8 cellular contexts compared by ENCODE assay signal in the genomic region with DNA sequence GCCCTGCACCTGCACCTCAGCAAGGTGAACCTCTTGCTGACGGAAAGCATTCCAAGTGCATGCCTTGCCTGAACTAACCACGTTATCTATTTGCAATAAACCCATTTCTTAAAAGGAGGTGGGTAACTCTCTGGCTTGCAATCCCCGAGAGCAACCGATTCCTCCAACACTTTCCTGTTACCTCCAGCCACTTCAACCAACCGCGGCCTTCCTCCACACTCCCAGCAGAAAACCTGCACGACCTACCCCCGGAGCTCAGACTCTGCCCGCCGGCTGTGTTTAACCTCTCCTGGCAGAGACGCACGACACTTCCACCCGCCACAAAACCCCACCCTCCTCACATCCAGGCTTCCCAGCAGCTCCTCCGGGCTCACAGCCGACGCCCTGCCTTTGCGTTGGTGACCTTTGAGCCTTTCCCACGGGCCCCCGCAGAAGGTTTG. TPM values are rescaled to one million over a fixed set of nuclear protein-coding genes. Genes with fewer than 3 reads are reported as not detected.
DNase-seq lines count a peak whose midpoint lies in the region; ATAC-seq and TF ChIP-seq lines count a peak whose summit lies in the region.

No MANE protein-coding gene starts in this region.

- no peaks in the 10 kb centered on the region for H4K20me1 ChIP-seq in mammary epithelial cell (ENCODE audit: insufficient read depth, low read length)

- H3K4me1 Mint-ChIP-seq in IgD-negative memory B cell: peaks cover 18 to 20% (median 18%) of the 10 kb centered on the region in 3 donors

- TF ChIP-seq CTCF in BJ (IDR thresholded peaks at IDR 0.05; ENCODE audit: insufficient read depth, low read depth, low read length) (no peak), mammary epithelial cell (conservative IDR thresholded peaks at IDR 0.05 in 1 of 2, IDR thresholded peaks at IDR 0.05 in 1 of 2; ENCODE audit: extremely low read depth in 1 of 2, insufficient read depth in 1 of 2, low read depth in 1 of 2, low read length in 2 of 2) (no peak)

- H3K9me3 Mint-ChIP-seq in IgD-negative memory B cell: no peaks in the 10 kb centered on the region

- peaks cover 42% of the 10 kb centered on the region for H3K79me2 ChIP-seq in mammary epithelial cell (ENCODE audit: insufficient read depth, low read length)

- TSS peak; percentile 28 for BruUV-seq in mammary epithelial cell (replicated peaks; lab: Mats Ljungman, UMichigan)

- peak overlapping the region; percentile 77 for H2AFZ ChIP-seq in mammary epithelial cell (ENCODE audit: low read depth, low read length)

- CTCF ChIA-PET in BJ (lab: Yijun Ruan, JAX): interaction anchor here (1.5 to 2.2 kb wide), 4 partner anchors 9 to 286 kb away, joined by 4 to 22 read pairs (median 12); a partner anchor contains a TSS
- CTCF ChIA-PET in mammary epithelial cell (lab: Charles Lee; ENCODE audit: low non-redundant PET): no interaction called here
- CTCF ChIA-PET in HEK293T (lab: Yijun Ruan, JAX): interaction anchor here (1.5 to 2.2 kb wide), 3 partner anchors 15 to 178 kb away, joined by 6 to 11 read pairs (median 11); a partner anchor contains a TSS

- peak overlapping the region; percentile 80 to 96 (median 91) for H3K4me3 Mint-ChIP-seq in IgD-negative memory B cell

- peak overlapping the region; percentile 83 to 89 (median 88) for H3K27ac Mint-ChIP-seq in IgD-negative memory B cell

- intact Hi-C loops in mammary epithelial cell (cut with micrococcal nuclease): loop anchor here (1.0 to 2.0 kb wide), 3 partner anchors 16 to 96 kb away; a partner anchor contains a TSS

- no peaks in the 10 kb centered on the region for H3K36me3 Mint-ChIP-seq in IgD-negative memory B cell

- H3K27ac ChIP-seq in mammary epithelial cell (ENCODE audit: insufficient read depth, low read depth, low read length): peak overlapping the region; percentile 39

- H3K36me3 ChIP-seq in BJ (ENCODE audit: control insufficient read depth, insufficient read depth, low read length) (peaks cover 24% of the 10 kb centered on the region), mammary epithelial cell (ENCODE audit: insufficient read depth, low read length) (peaks cover 7% of the 10 kb centered on the region), mucosa of stomach (ENCODE audit: control insufficient read depth, insufficient read depth, low read length) (peaks cover 19% of the 10 kb centered on the region)

- in situ Hi-C loops in mammary epithelial cell (cut with MboI; ENCODE audit: low sequenced_read_pairs in 2 of 2): loop anchor here in 1 of 2 donors (10.0 kb wide), 1 partner anchor 50 kb away; a partner anchor contains a TSS

- peak overlapping the region; percentile 97 for H3K4me2 ChIP-seq in mammary epithelial cell (ENCODE audit: insufficient read depth, low read depth, low read length)

- dilution Hi-C loops in mammary epithelial cell (cut with HindIII; ENCODE audit: low sequenced_read_pairs): no loop called here

- WGBS in mammary epithelial cell (ENCODE audit: low coverage, missing lambda C conversion rate): 6% methylated on average over 12 of the region's 19 CpGs

- peak overlapping the region; percentile 63 for H3K9ac ChIP-seq in mammary epithelial cell (ENCODE audit: insufficient read depth, low read length)
- peak overlapping the region; percentile 70 for H3K9ac ChIP-seq in mucosa of stomach (ENCODE audit: low read length)

- POLR2A ChIA-PET in BJ (lab: Charles Lee): interaction anchor here (0.6 to 1.4 kb wide), 3 partner anchors 15 to 21 kb away, joined by 3 to 9 read pairs (median 4); a partner anchor contains a TSS
- POLR2A ChIA-PET in HEK293T (lab: Yijun Ruan, JAX): interaction anchor here (0.6 to 7.1 kb wide), 16 partner anchors 9 to 183 kb away, joined by 3 to 193 read pairs (median 10); a partner anchor contains a TSS

- DNase-seq in BJ (ENCODE audit: low read depth): no peak
- DNase-seq in mammary epithelial cell: no peak
- no peak for DNase-seq in HEK293T (ENCODE audit: extremely low spot score)

- ATAC-seq in HG03521 (IDR thresholded peaks at IDR 0.05; ENCODE audit: unreplicated experiment) (no peak), GM19397 (IDR thresholded peaks at IDR 0.05; ENCODE audit: unreplicated experiment) (no peak), GM19328 (IDR thresholded peaks at IDR 0.05; ENCODE audit: unreplicated experiment) (no peak)

- H3K9me3 ChIP-seq in mammary epithelial cell (replicated peaks; ENCODE audit: insufficient read depth, low read length): no peaks in the 10 kb centered on the region
- no peaks in the 10 kb centered on the region for H3K9me3 ChIP-seq in mucosa of stomach (ENCODE audit: control insufficient read depth, low read length)

- peak overlapping the region; percentile 75 for H3K4me3 ChIP-seq in BJ (ENCODE audit: low read depth, low read length)
- peak overlapping the region; percentile 64 to 95 (median 86) for H3K4me3 ChIP-seq in mammary epithelial cell (replicated peaks in 1 of 3; ENCODE audit: insufficient read depth in 1 of 3, low read depth in 2 of 3, low read length in 3 of 3)
- H3K4me3 ChIP-seq in mucosa of stomach (ENCODE audit: low read length): peak overlapping the region; percentile 50

- H3K27me3 ChIP-seq in BJ (ENCODE audit: control insufficient read depth, insufficient read depth, low read length): no peaks in the 10 kb centered on the region
- H3K27me3 ChIP-seq in mammary epithelial cell (ENCODE audit: insufficient read depth, low read length): no peaks in the 10 kb centered on the region
- no peaks in the 10 kb centered on the region for H3K27me3 ChIP-seq in mucosa of stomach (ENCODE audit: control insufficient read depth, insufficient read depth, low read length)

- no peaks in the 10 kb centered on the region for H3K27me3 Mint-ChIP-seq in IgD-negative memory B cell

- peaks cover 20% of the 10 kb centered on the region for H3K4me1 ChIP-seq in mammary epithelial cell (ENCODE audit: insufficient read depth, low read length)
- H3K4me1 ChIP-seq in mucosa of stomach (ENCODE audit: control insufficient read depth, insufficient read depth, low read length): peaks cover 39% of the 10 kb centered on the region

TF ChIP-seq in HEK293T, 16 proteins besides CTCF, POLR2A, EP300 and RAD21:
- no peak for TF ChIP-seq FOXK2 (IDR thresholded peaks at IDR 0.05)
- TF ChIP-seq ELF4 (IDR thresholded peaks at IDR 0.05): no peak
- TF ChIP-seq SP1 (IDR thresholded peaks at IDR 0.05): no peak
- no peak for TF ChIP-seq SUZ12 (IDR thresholded peaks at IDR 0.05)

RNA-seq across cellular contexts. Expression of a gene that starts 0.7 kb away (rescaled TPM):
- 0.78 and 2.5 TPM in 2 replicates for polyA plus RNA-seq in BJ (2011; rRNA removed)
- 0.98 and 2.6 TPM in 2 replicates for polyA minus RNA-seq in BJ (2011; rRNA and poly(A)+ RNA removed)
- polyA plus RNA-seq in IgD-negative memory B cell: 11.8 TPM
- total RNA-seq in mammary epithelial cell: 1 to 10 TPM; 2.8 to 6.6 TPM
- polyA plus RNA-seq in mammary epithelial cell: 2.3 TPM
- not detected for polyA minus RNA-seq in mammary epithelial cell

RNA-seq across cellular contexts. Expression of a gene that starts 5.1 kb away (rescaled TPM):
- polyA plus RNA-seq in BJ (2011; rRNA removed) (13.1 and 20.6 TPM in 2 replicates), IgD-negative memory B cell (56.8 TPM), mammary epithelial cell (2.1 TPM)
- polyA minus RNA-seq in BJ (2011; rRNA and poly(A)+ RNA removed): 7.0 and 10.4 TPM in 2 replicates
- 10 to 100 TPM in 1 of 2 donors, 1 to 10 TPM in 1; 4.9 to 45.5 TPM for total RNA-seq in mammary epithelial cell
- polyA minus RNA-seq in mammary epithelial cell: not detected

RNA-seq across cellular contexts. Expression of a gene that starts 16.7 kb away (rescaled TPM):
- 16.1 and 31.7 TPM in 2 replicates for polyA plus RNA-seq in BJ (2011; rRNA removed)
- polyA minus RNA-seq in BJ (2011; rRNA and poly(A)+ RNA removed): 22.3 and 29.2 TPM in 2 replicates
- 39.4 TPM for polyA plus RNA-seq in IgD-negative memory B cell
- 10 to 100 TPM; 18.2 to 41.0 TPM for total RNA-seq in mammary epithelial cell
- polyA plus RNA-seq in mammary epithelial cell: 33.3 TPM
- polyA minus RNA-seq in mammary epithelial cell: 56.4 TPM

RNA-seq across cellular contexts. Expression of a gene that starts 17.2 kb away (rescaled TPM):
- polyA plus RNA-seq in BJ (2011; rRNA removed) (54.0 and 111 TPM in 2 replicates), IgD-negative memory B cell (26.4 TPM), mammary epithelial cell (50.3 TPM)
- polyA minus RNA-seq in BJ (2011; rRNA and poly(A)+ RNA removed): 47.9 and 49.1 TPM in 2 replicates
- 10 to 100 TPM; 47.8 to 84.8 TPM for total RNA-seq in mammary epithelial cell
- polyA minus RNA-seq in mammary epithelial cell: 9.1 TPM

RNA-seq across cellular contexts. Expression of a gene that starts 21.0 kb away (rescaled TPM):
- 0.34 and 0.39 TPM in 2 replicates for polyA plus RNA-seq in BJ (2011; rRNA removed)
- polyA minus RNA-seq in BJ (2011; rRNA and poly(A)+ RNA removed): 0.36 and 0.62 TPM in 2 replicates
- polyA plus RNA-seq in IgD-negative memory B cell: 4.7 TPM
- total RNA-seq in mammary epithelial cell: 1 to 10 TPM in 1 of 2 donors, under 1 TPM in 1; under 0.01 to 1.9 TPM
- polyA plus RNA-seq in mammary epithelial cell: 0.01 TPM
- polyA minus RNA-seq in mammary epithelial cell: not detected
